In the genomic region with DNA sequence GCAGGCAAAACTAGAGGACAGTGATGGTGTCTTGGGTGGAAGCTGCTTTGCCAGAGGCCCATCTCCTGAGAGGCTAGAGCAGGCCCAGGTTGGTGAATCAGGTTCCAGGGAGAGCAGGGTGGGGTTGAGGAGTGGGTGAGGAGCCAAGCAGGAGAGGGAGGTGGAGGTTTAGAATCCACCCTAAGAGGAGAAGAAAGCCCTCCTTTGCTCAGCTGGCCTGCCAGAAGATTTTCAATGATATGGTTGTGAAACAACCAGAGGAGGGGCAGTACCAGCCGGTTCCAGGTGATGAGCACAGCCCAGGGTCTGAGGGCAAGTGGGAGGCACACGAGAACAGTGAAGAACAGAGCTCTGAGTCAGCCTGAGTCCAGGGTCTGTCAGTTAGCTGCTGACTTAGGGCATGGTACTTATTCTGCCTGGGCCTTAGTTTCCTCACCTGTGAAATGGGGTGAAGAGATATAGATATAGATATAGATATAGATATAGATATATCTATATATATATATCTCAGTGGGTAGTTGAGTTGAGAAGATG, we compare ENCODE assay signal across 16 cellular contexts. TPM values are rescaled to one million over a fixed set of nuclear protein-coding genes. Genes with fewer than 3 reads are reported as not detected.
DNase-seq lines count a peak whose midpoint lies in the region; ATAC-seq and TF ChIP-seq lines count a peak whose summit lies in the region.
"Had no signal": no experiment of that assay in that cellular context is flagged by ENCODE, and none has a peak within 500 bp of the region (broad histone marks: within the 10 kb centered on the region; RNA-seq: fewer than 3 reads in every experiment).

No MANE protein-coding gene starts in this region.

- H3K4me3 ChIP-seq in right cardiac atrium (ENCODE audit: low read length) (no peak overlapping the region), endodermal cell (ENCODE audit: low read length) (no peak overlapping the region), neuronal stem cell (ENCODE audit: low read length in 2 of 2) (no peak overlapping the region)
- H3K4me3 ChIP-seq in CD8-positive, alpha-beta T cell (ENCODE audit: low read depth, low read length), result no peak overlapping the region

- H2BK5ac ChIP-seq in neuronal stem cell (ENCODE audit: low read length), result no peak overlapping the region

- H3K9ac ChIP-seq in endodermal cell (ENCODE audit: extremely low read depth, low read length, poor library complexity, severe bottlenecking) (no peak overlapping the region), neuronal stem cell (ENCODE audit: low read depth, low read length, poor library complexity) (no peak overlapping the region)

- no peak for DNase-seq in right cardiac atrium
- no peak for DNase-seq in Right ventricle myocardium superior
- DNase-seq in endodermal cell, result no peak
- no peak for DNase-seq in neuronal stem cell (ENCODE audit: low spot score)
- no peak for DNase-seq in T-helper 1 cell
- no peak for DNase-seq in DMS53 (lab: John Stamatoyannopoulos, UW)
- DNase-seq in CD8-positive, alpha-beta T cell, result no peak
- no peak for DNase-seq in ACHN
- DNase-seq: DMS153; effector CD4-positive, alpha-beta T cell; foreskin fibroblast; IMR-90; naive B cell; NCI-H1436 treated with DMSO at 0.1 percent for 48 hours; NCI-H510A treated with DMSO at 0.1 percent for 48 hours had no signal

- H3K23ac ChIP-seq in neuronal stem cell (ENCODE audit: low read depth, low read length, poor library complexity), result peak overlapping the region; percentile 52

- no peaks in the 10 kb centered on the region for H3K36me3 Mint-ChIP-seq in endodermal cell (ENCODE audit: low read depth)
- peaks cover 3% of the 10 kb centered on the region for H3K36me3 Mint-ChIP-seq in CD8-positive, alpha-beta T cell
- H3K36me3 Mint-ChIP-seq: naive B cell had no signal

- peak overlapping the region; percentile 31 for H3K18ac ChIP-seq in neuronal stem cell (ENCODE audit: low read length)

- no peaks in the 10 kb centered on the region for H3K27me3 Mint-ChIP-seq in endodermal cell (ENCODE audit: insufficient read depth)
- no peaks in the 10 kb centered on the region for H3K27me3 Mint-ChIP-seq in CD8-positive, alpha-beta T cell (ENCODE audit: low read depth)
- H3K27me3 Mint-ChIP-seq: naive B cell had no signal

- H4K8ac ChIP-seq in neuronal stem cell (ENCODE audit: low read depth, low read length), result no peak overlapping the region

- peak overlapping the region; percentile 6 for H3K27ac Mint-ChIP-seq in endodermal cell
- no peak overlapping the region for H3K27ac Mint-ChIP-seq in CD8-positive, alpha-beta T cell
- H3K27ac Mint-ChIP-seq: activated T-helper 1 cell treated with anti-CD3 and anti-CD28 coated beads, Interleukin-12 subunit alpha, Interleukin-12 subunit beta, Interleukin-2, Interleukin-4 antibody, amounts not matched to agents 30 ng/mL and 10 ng/mL and 1 ng/mL, durations not matched to agents 14 hours and 24 hours and 36 hours had no signal

- no peaks in the 10 kb centered on the region for H3K27me3 ChIP-seq in right cardiac atrium (ENCODE audit: control insufficient read depth, insufficient read depth)
- H3K27me3 ChIP-seq in endodermal cell (ENCODE audit: control insufficient read depth, insufficient read depth, low read length, poor library complexity, severe bottlenecking), result no peaks in the 10 kb centered on the region
- H3K27me3 ChIP-seq in neuronal stem cell (ENCODE audit: control insufficient read depth in 3 of 3, insufficient read depth in 3 of 3, low read depth in 1 of 3, low read length in 3 of 3), result peaks cover 0 to 24% (median 2%) of the 10 kb centered on the region in 3 experiments
- H3K27me3 ChIP-seq in CD8-positive, alpha-beta T cell (ENCODE audit: insufficient read depth, low read length), result no peaks in the 10 kb centered on the region

- no peak overlapping the region for H3K4ac ChIP-seq in neuronal stem cell (ENCODE audit: low read length)

- no peak overlapping the region for H3K4me2 ChIP-seq in neuronal stem cell (ENCODE audit: insufficient read depth, low read length, poor library complexity, severe bottlenecking)

- no peak overlapping the region for H4K91ac ChIP-seq in neuronal stem cell (ENCODE audit: low read depth, low read length, poor library complexity)

- WGBS in right cardiac atrium, result 92% methylated on average over 2 of the region's 2 CpGs
- WGBS in endodermal cell (ENCODE audit: insufficient coverage in 1 of 2, insufficient read length in 1 of 2), 2 experiments, result 92 to 100% methylated on average over 2 of the region's 2 CpGs
- no CpG with 5 or more reads among the region's 2 CpGs for WGBS in neuronal stem cell (ENCODE audit: extremely low coverage in 2 of 2, insufficient read length in 2 of 2, insufficient replicate concordance in 1 of 2), 2 donors

- TF ChIP-seq CTCF in endodermal cell (conservative IDR thresholded peaks at IDR 0.05), result no peak
- no peak for TF ChIP-seq CTCF in CD8-positive, alpha-beta T cell (IDR thresholded peaks at IDR 0.05)

- H2BK120ac ChIP-seq in neuronal stem cell (ENCODE audit: low read depth, low read length), result no peak overlapping the region

- H2BK12ac ChIP-seq in neuronal stem cell (ENCODE audit: low read length), result no peak overlapping the region

- intact Hi-C loops in right cardiac atrium (cut with DNase I) (no loop called here), Right ventricle myocardium superior (cut with DNase I) (no loop called here)
- intact Hi-C loops in CD8-positive, alpha-beta T cell (cut with DNase I, micrococcal nuclease), result no loop called here

- H3K27ac ChIP-seq in right cardiac atrium (ENCODE audit: low read length) (peak overlapping the region; percentile 7), endodermal cell (ENCODE audit: low read depth, low read length) (no peak overlapping the region), neuronal stem cell (replicated peaks; ENCODE audit: low read length) (no peak overlapping the region)
- no peak overlapping the region for H3K27ac ChIP-seq in CD8-positive, alpha-beta T cell (ENCODE audit: low read depth, low read length)

- H3K36me3 ChIP-seq in endodermal cell (ENCODE audit: control insufficient read depth, insufficient read depth, low read length) (no peaks in the 10 kb centered on the region), neuronal stem cell (replicated peaks in 1 of 2; ENCODE audit: control insufficient read depth in 2 of 2, insufficient read depth in 2 of 2, low read length in 2 of 2) (no peaks in the 10 kb centered on the region)
- no peaks in the 10 kb centered on the region for H3K36me3 ChIP-seq in CD8-positive, alpha-beta T cell (ENCODE audit: insufficient read depth, low read length)

- H3K14ac ChIP-seq in neuronal stem cell (ENCODE audit: low read length), result no peak overlapping the region

- no peaks in the 10 kb centered on the region for H3K79me1 ChIP-seq in neuronal stem cell (ENCODE audit: low read depth, low read length)

- H2AK5ac ChIP-seq in neuronal stem cell (ENCODE audit: low read depth, low read length), result no peak overlapping the region

- in situ Hi-C loops in ACHN (cut with HindIII; ENCODE audit: low pct_ligation_motif_present, low pct_unique_long_range_greater_than_20kb, low sequenced_read_pairs), result no loop called here

- no peaks in the 10 kb centered on the region for H3K9me3 Mint-ChIP-seq in endodermal cell
- H3K9me3 Mint-ChIP-seq in CD8-positive, alpha-beta T cell, result no peaks in the 10 kb centered on the region
- H3K9me3 Mint-ChIP-seq: activated T-helper 1 cell treated with anti-CD3 and anti-CD28 coated beads, Interleukin-12 subunit alpha, Interleukin-12 subunit beta, Interleukin-2, Interleukin-4 antibody, amounts not matched to agents 30 ng/mL and 10 ng/mL and 1 ng/mL, durations not matched to agents 14 hours and 24 hours and 36 hours; naive B cell had no signal

- H3K4me1 ChIP-seq in right cardiac atrium (ENCODE audit: control insufficient read depth, insufficient read depth, low read length) (peaks cover 7% of the 10 kb centered on the region), endodermal cell (ENCODE audit: control insufficient read depth, insufficient read depth, low read length) (no peaks in the 10 kb centered on the region), neuronal stem cell (ENCODE audit: control insufficient read depth in 2 of 2, insufficient read depth in 1 of 2, low read depth in 1 of 2, low read length in 2 of 2) (no peaks in the 10 kb centered on the region)
- no peaks in the 10 kb centered on the region for H3K4me1 ChIP-seq in CD8-positive, alpha-beta T cell (ENCODE audit: insufficient read depth, low read length)

- no peak overlapping the region for H2AFZ ChIP-seq in neuronal stem cell (ENCODE audit: low read length)

- no peak overlapping the region for H3K4me3 Mint-ChIP-seq in endodermal cell
- no peak overlapping the region for H3K4me3 Mint-ChIP-seq in CD8-positive, alpha-beta T cell
- H3K4me3 Mint-ChIP-seq: activated T-helper 1 cell treated with anti-CD3 and anti-CD28 coated beads, Interleukin-12 subunit alpha, Interleukin-12 subunit beta, Interleukin-2, Interleukin-4 antibody, amounts not matched to agents 30 ng/mL and 10 ng/mL and 1 ng/mL, durations not matched to agents 14 hours and 24 hours and 36 hours had no signal

- H2BK15ac ChIP-seq in neuronal stem cell (ENCODE audit: low read length), result no peak overlapping the region

- peak; percentile 18 to 24 for ATAC-seq in right cardiac atrium
- ATAC-seq in Right ventricle myocardium superior (ENCODE audit: poor library complexity), result no peak
- no peak for ATAC-seq in CD8-positive, alpha-beta T cell

- POLR2A ChIA-PET in CD8-positive, alpha-beta T cell (lab: Charles Lee), result no interaction called here

- H3K4me1 Mint-ChIP-seq in endodermal cell, result peaks cover 27% of the 10 kb centered on the region
- H3K4me1 Mint-ChIP-seq in CD8-positive, alpha-beta T cell (ENCODE audit: low read depth), result peaks cover 10% of the 10 kb centered on the region

- CTCF ChIA-PET in CD8-positive, alpha-beta T cell (lab: Charles Lee), result no interaction called here

- H3K9me3 ChIP-seq in right cardiac atrium (ENCODE audit: control insufficient read depth, low read length) (no peaks in the 10 kb centered on the region), endodermal cell (ENCODE audit: control insufficient read depth, low read length) (no peaks in the 10 kb centered on the region), neuronal stem cell (replicated peaks in 1 of 2; ENCODE audit: control insufficient read depth in 2 of 2, insufficient read depth in 1 of 2, low read depth in 1 of 2, low read length in 2 of 2) (no peaks in the 10 kb centered on the region)
- no peaks in the 10 kb centered on the region for H3K9me3 ChIP-seq in CD8-positive, alpha-beta T cell (ENCODE audit: low read length)

RNA-seq across cellular contexts. Expression of a gene that starts 17.8 kb away (rescaled TPM):
- total RNA-seq in right cardiac atrium (10 to 100 TPM; 11.9 to 17.5 (median 13.6) TPM), Right ventricle myocardium superior (27.9 TPM), endodermal cell (1 to 10 TPM; 1.1 to 2.7 TPM)
- polyA plus RNA-seq in right cardiac atrium, result 4.5 TPM
- polyA plus RNA-seq in endodermal cell (2013, experiment 1 of 2), result 0.71 TPM
- 0.50 TPM for polyA plus RNA-seq in endodermal cell (2013, experiment 2 of 2)
- polyA plus RNA-seq in neuronal stem cell (2013, experiment 1 of 2), result 0.66 TPM
- polyA plus RNA-seq in neuronal stem cell (2013, experiment 2 of 2), result 0.65 TPM
- 1 to 10 TPM; 4.1 to 4.2 TPM for total RNA-seq in CD8-positive, alpha-beta T cell

Comparison
In these comparisons a context has a peak if more than half of its experiments do, and no peak if none do; other contexts are left out.
1. ATAC-seq: peak in right cardiac atrium (2 of 2); none in Right ventricle myocardium superior (single experiment) and CD8-positive, alpha-beta T cell (single experiment).